1 cellular context compared by ENCODE assay signal in genomic region chr13:58376349-58376748, GRCh38.
TF ChIP-seq lines count a peak whose summit lies in the region.

No MANE protein-coding gene starts in this region.

TF ChIP-seq in GM12878, 131 proteins besides CTCF, POLR2A, EP300 and RAD21 (continued from another document):
- TF ChIP-seq ZBTB33 (IDR thresholded peaks at IDR 0.05): no peak
- peak; percentile 45 for TF ChIP-seq MEF2B (IDR thresholded peaks at IDR 0.05; ENCODE audit: partially characterized antibody, poor library complexity, severe bottlenecking)
- TF ChIP-seq FOXK2 (IDR thresholded peaks at IDR 0.05): no peak
